In genomic region chr22:24760708-24761306, GRCh38 we compare ENCODE assay signal across 37 cellular contexts. TPM values are rescaled to one million over a fixed set of nuclear protein-coding genes. Genes with fewer than 3 reads are reported as not detected.
"Had no signal": no experiment of that assay in that cellular context is flagged by ENCODE, and none has a peak within 500 bp of the region (broad histone marks: within the 10 kb centered on the region; RNA-seq: fewer than 3 reads in every experiment).

No MANE protein-coding gene starts in this region.

- H3K36me3 Mint-ChIP-seq: activated CD8-positive, alpha-beta memory T cell treated with anti-CD3 and anti-CD28 coated beads, Interleukin-2, amount 10 ng/mL, durations not matched to agents 7 days and 5 days; activated naive CD8-positive, alpha-beta T cell; brain; stimulated activated effector memory CD8-positive, alpha-beta T cell treated with anti-CD3 and anti-CD28 coated beads, Interleukin-12 subunit alpha, Interleukin-12 subunit beta, amount 100 ng/mL, for 72 hours had no signal

- H3K27ac Mint-ChIP-seq: activated B cell treated with CpG ODN at 0.5 μM for 24 hours; activated CD8-positive, alpha-beta memory T cell treated with anti-CD3 and anti-CD28 coated beads, Interleukin-2, amount 10 ng/mL, durations not matched to agents 7 days and 5 days; activated CD8-positive, alpha-beta T cell treated with anti-CD3 and anti-CD28 coated beads for 36 hours; activated naive CD8-positive, alpha-beta T cell; activated T-cell treated with anti-CD3 and anti-CD28 coated beads, Interleukin-2, amount 50 U/mL, for 72 hours; brain; nephron; stimulated activated effector memory CD8-positive, alpha-beta T cell treated with anti-CD3 and anti-CD28 coated beads, Interleukin-12 subunit alpha, Interleukin-12 subunit beta, amount 100 ng/mL, for 72 hours; stimulated activated naive CD8-positive, alpha-beta T cell treated with anti-CD3 and anti-CD28 coated beads, Interleukin-15, Interleukin-2, amounts not matched to agents 100 ng/mL and 50 ng/mL, for 24 hours; T-helper 2 cell treated with Interferon-gamma antibody and Interleukin-4, amounts not matched to agents 5 μg/mL and 100 μg/mL, for 36 hours had no signal

- H3K79me2 ChIP-seq: hepatocyte had no signal

- H3K27ac ChIP-seq: ascending aorta, epithelial cell of prostate, esophagus squamous epithelium, gastrocnemius medialis, hepatocyte, left ventricle myocardium inferior, skin epidermis, thoracic aorta, uterus had no signal

- H3K36me3 ChIP-seq: ascending aorta, esophagus squamous epithelium, gastrocnemius medialis, left ventricle myocardium inferior, thoracic aorta, uterus had no signal

- H2AFZ ChIP-seq: hepatocyte had no signal

- H3K4me2 ChIP-seq: hepatocyte had no signal

- H3K4me1 Mint-ChIP-seq: activated B cell treated with CpG ODN at 0.5 μM for 24 hours; activated CD8-positive, alpha-beta memory T cell treated with anti-CD3 and anti-CD28 coated beads, Interleukin-2, amount 10 ng/mL, durations not matched to agents 7 days and 5 days; stimulated activated effector memory CD8-positive, alpha-beta T cell treated with anti-CD3 and anti-CD28 coated beads, Interleukin-12 subunit alpha, Interleukin-12 subunit beta, amount 100 ng/mL, for 72 hours had no signal

- H3K4me1 ChIP-seq: ascending aorta, esophagus squamous epithelium, gastrocnemius medialis, left ventricle myocardium inferior, uterus had no signal

- H3K27me3 Mint-ChIP-seq: activated naive CD8-positive, alpha-beta T cell had no signal

- H3K9me3 Mint-ChIP-seq: activated B cell treated with CpG ODN at 0.5 μM for 24 hours; activated CD8-positive, alpha-beta T cell treated with anti-CD3 and anti-CD28 coated beads for 36 hours; activated T-cell treated with anti-CD3 and anti-CD28 coated beads, Interleukin-2, amount 50 U/mL, for 72 hours; brain; nephron; stimulated activated effector memory CD8-positive, alpha-beta T cell treated with anti-CD3 and anti-CD28 coated beads, Interleukin-12 subunit alpha, Interleukin-12 subunit beta, amount 100 ng/mL, for 72 hours; stimulated activated naive CD8-positive, alpha-beta T cell treated with anti-CD3 and anti-CD28 coated beads, Interleukin-15, Interleukin-2, amounts not matched to agents 100 ng/mL and 50 ng/mL, for 24 hours; T-helper 2 cell treated with Interferon-gamma antibody and Interleukin-4, amounts not matched to agents 5 μg/mL and 100 μg/mL, for 36 hours had no signal

- DNase-seq: activated B cell treated with CpG ODN at 0.5 μM for 24 hours; activated CD4-positive, alpha-beta T cell treated with anti-CD3 and anti-CD28 coated beads, Interleukin-2, amount 50 U/mL, for 1 hour; activated CD8-positive, alpha-beta memory T cell treated with anti-CD3 and anti-CD28 coated beads, Interleukin-2, amount 10 ng/mL, durations not matched to agents 7 days and 5 days; activated CD8-positive, alpha-beta T cell treated with anti-CD3 and anti-CD28 coated beads for 36 hours; activated naive CD4-positive, alpha-beta T cell treated with Interleukin-2 at 50 U/mL for 16 hours; activated T-cell treated with anti-CD3 and anti-CD28 coated beads for 4 hours; activated T-cell treated with anti-CD3 and anti-CD28 coated beads, Interleukin-2, amount 50 U/mL, for 72 hours; caudate nucleus; cortex of kidney; esophagus squamous epithelium; gastrocnemius medialis; islet precursor cell; left ventricle myocardium inferior; stimulated activated CD4-positive, alpha-beta T cell treated with anti-CD3 and anti-CD28 coated beads, Interleukin-12 subunit alpha, Interleukin-12 subunit beta, amount 100 ng/mL, for 4 hours; stimulated activated CD4-positive, alpha-beta T cell treated with anti-CD3 and anti-CD28 coated beads, Interleukin-4, amount 100 ng/mL, for 24 hours; trophoblast cell; uterus had no signal

- H3K27me3 ChIP-seq: ascending aorta, hepatocyte, uterus had no signal

- H3K4me3 ChIP-seq: ascending aorta, esophagus squamous epithelium, gastrocnemius medialis, hepatocyte, left ventricle myocardium inferior, lung, skin epidermis, thoracic aorta, uterus had no signal

- H3K4me3 Mint-ChIP-seq: activated B cell treated with CpG ODN at 0.5 μM for 24 hours; activated CD8-positive, alpha-beta memory T cell treated with anti-CD3 and anti-CD28 coated beads, Interleukin-2, amount 10 ng/mL, durations not matched to agents 7 days and 5 days; activated CD8-positive, alpha-beta T cell treated with anti-CD3 and anti-CD28 coated beads for 36 hours; activated naive CD8-positive, alpha-beta T cell; activated T-cell treated with anti-CD3 and anti-CD28 coated beads, Interleukin-2, amount 50 U/mL, for 72 hours; brain; nephron; stimulated activated effector memory CD8-positive, alpha-beta T cell treated with anti-CD3 and anti-CD28 coated beads, Interleukin-12 subunit alpha, Interleukin-12 subunit beta, amount 100 ng/mL, for 72 hours; stimulated activated naive CD8-positive, alpha-beta T cell treated with anti-CD3 and anti-CD28 coated beads, Interleukin-15, Interleukin-2, amounts not matched to agents 100 ng/mL and 50 ng/mL, for 24 hours; T-helper 2 cell treated with Interferon-gamma antibody and Interleukin-4, amounts not matched to agents 5 μg/mL and 100 μg/mL, for 36 hours had no signal

- H3K9me3 ChIP-seq: ascending aorta, esophagus squamous epithelium, gastrocnemius medialis, left ventricle myocardium inferior, thoracic aorta, uterus had no signal

RNA-seq across cellular contexts. Expression of gene PIWIL3, which starts 13.7 kb away (rescaled TPM):
- total RNA-seq: activated B cell treated with CpG ODN at 0.5 μM for 24 hours; activated CD8-positive, alpha-beta memory T cell treated with anti-CD3 and anti-CD28 coated beads, Interleukin-2, amount 10 ng/mL, durations not matched to agents 7 days and 5 days; activated CD8-positive, alpha-beta T cell treated with anti-CD3 and anti-CD28 coated beads for 36 hours; activated T-cell treated with anti-CD3 and anti-CD28 coated beads, Interleukin-2, amount 50 U/mL, for 72 hours; ascending aorta; chondrocyte; esophagus squamous epithelium; gastrocnemius medialis; hepatocyte; left ventricle myocardium inferior; lung; mesenteric fat pad; mucosa of gallbladder; osteoblast; posterior vena cava; sciatic nerve; subcutaneous adipose tissue; thoracic aorta; uterus had no signal
- polyA plus RNA-seq: adipose tissue, hepatocyte, lung had no signal

RNA-seq across cellular contexts. Expression of gene SGSM1, which starts 45.2 kb away (rescaled TPM):
- total RNA-seq: osteoblast had no signal
